In the genomic region with DNA sequence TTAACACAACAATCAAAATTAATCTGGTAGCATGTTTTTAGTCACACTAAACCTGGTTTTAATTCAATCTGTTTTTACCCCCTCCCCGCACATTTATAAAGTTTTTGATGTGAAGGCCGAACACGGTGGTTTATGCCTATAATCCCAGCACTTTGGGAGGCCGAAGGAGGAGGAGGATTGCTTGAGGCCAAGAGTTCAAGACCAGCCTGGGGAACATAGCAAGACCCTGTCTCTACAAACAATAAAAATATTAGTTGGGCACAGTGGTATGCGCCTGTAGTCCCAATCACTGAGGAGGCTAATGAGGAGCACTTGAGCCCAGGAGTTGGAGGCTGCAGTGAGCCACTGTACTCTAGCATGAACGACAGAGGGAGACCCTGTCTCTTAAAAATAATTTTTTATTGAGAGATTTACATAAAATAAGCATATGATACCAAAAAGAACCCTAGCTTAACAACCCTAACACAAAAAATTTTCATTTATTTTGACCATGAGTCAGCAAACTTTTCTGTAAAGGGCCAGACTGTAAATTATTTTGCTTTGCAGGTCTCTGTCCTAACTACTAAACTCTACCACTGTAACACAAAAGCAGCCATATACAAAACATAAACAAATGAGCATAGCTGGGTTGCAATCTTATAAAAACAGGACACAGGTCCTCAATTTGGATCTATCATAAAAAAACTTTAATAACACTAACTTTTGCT, we compare ENCODE assay signal across 14 cellular contexts. TPM values are rescaled to one million over a fixed set of nuclear protein-coding genes. Genes with fewer than 3 reads are reported as not detected.
A peak's percentile ranks its signal among the peaks of the same experiment; 100 is the strongest.
DNase-seq lines count a peak whose midpoint lies in the region; ATAC-seq, FAIRE-seq and TF ChIP-seq lines count a peak whose summit lies in the region.
"Had no signal": no experiment of that assay in that cellular context is flagged by ENCODE, and none has a peak within 500 bp of the region (broad histone marks: within the 10 kb centered on the region; RNA-seq: fewer than 3 reads in every experiment).

No MANE protein-coding gene starts in this region.

- H3K4me1 Mint-ChIP-seq in activated naive CD4-positive, alpha-beta T cell treated with anti-CD3 and anti-CD28 coated beads for 36 hours (ENCODE audit: low read depth), result peaks cover 49% of the 10 kb centered on the region
- H3K4me1 Mint-ChIP-seq in activated naive CD4-positive, alpha-beta T cell treated with anti-CD3 and anti-CD28 coated beads, Interleukin-2, amount 10 ng/mL, durations not matched to agents 7 days and 5 days, result peaks cover 46% of the 10 kb centered on the region
- peaks cover 45 to 56% (median 52%) of the 10 kb centered on the region in 3 donors for H3K4me1 Mint-ChIP-seq in T-cell
- peaks cover 21 to 45% of the 10 kb centered on the region in 2 donors for H3K4me1 Mint-ChIP-seq in effector memory CD8-positive, alpha-beta T cell (ENCODE audit: low read depth in 2 of 2)
- H3K4me1 Mint-ChIP-seq in stimulated activated memory B cell treated with anti-CD40 and anti-IgM and Interleukin-4, amounts not matched to agents 10 μg/mL and 1 μg/mL and 100 μg/mL, for 72 hours, result peaks cover 23% of the 10 kb centered on the region

- CTCF ChIA-PET in activated naive CD4-positive, alpha-beta T cell treated with anti-CD3 and anti-CD28 coated beads for 36 hours (lab: Charles Lee), result no interaction called here
- CTCF ChIA-PET in activated naive CD4-positive, alpha-beta T cell treated with anti-CD3 and anti-CD28 coated beads, Interleukin-2, amount 10 ng/mL, durations not matched to agents 7 days and 5 days (lab: Charles Lee), result interaction anchor here (1.3 to 1.9 kb wide), 2 partner anchors 8 to 9 kb away, joined by 3 to 4 read pairs; no protein-coding TSS in a partner anchor
- CTCF ChIA-PET in T-cell (lab: Charles Lee), result no interaction called here

- no peak for DNase-seq in activated naive CD4-positive, alpha-beta T cell treated with anti-CD3 and anti-CD28 coated beads for 36 hours
- DNase-seq in activated naive CD4-positive, alpha-beta T cell treated with anti-CD3 and anti-CD28 coated beads, Interleukin-2, amount 10 ng/mL, durations not matched to agents 7 days and 5 days, result no peak
- DNase-seq in T-cell (no peak), GM12892 (ENCODE audit: insufficient read length) (no peak)
- no peak for DNase-seq in effector memory CD8-positive, alpha-beta T cell
- DNase-seq: amniotic stem cell, DMS 273 treated with DMSO at 0.1 percent for 48 hours, NCI-H146, ovary, transverse colon had no signal

- H3K4me3 Mint-ChIP-seq in activated naive CD4-positive, alpha-beta T cell treated with anti-CD3 and anti-CD28 coated beads for 36 hours, result no peak overlapping the region
- no peak overlapping the region for H3K4me3 Mint-ChIP-seq in activated naive CD4-positive, alpha-beta T cell treated with anti-CD3 and anti-CD28 coated beads, Interleukin-2, amount 10 ng/mL, durations not matched to agents 7 days and 5 days
- no peak overlapping the region for H3K4me3 Mint-ChIP-seq in T-cell
- no peak overlapping the region for H3K4me3 Mint-ChIP-seq in effector memory CD8-positive, alpha-beta T cell
- no peak overlapping the region for H3K4me3 Mint-ChIP-seq in stimulated activated memory B cell treated with anti-CD40 and anti-IgM and Interleukin-4, amounts not matched to agents 10 μg/mL and 1 μg/mL and 100 μg/mL, for 72 hours

- ATAC-seq in T-cell (replicated peaks in 1 of 4), result no peak
- no peak for ATAC-seq in effector memory CD8-positive, alpha-beta T cell (replicated peaks)
- ATAC-seq in stimulated activated memory B cell treated with anti-CD40 and anti-IgM and Interleukin-4, amounts not matched to agents 10 μg/mL and 1 μg/mL and 100 μg/mL, for 72 hours, result no peak
- ATAC-seq in GM18511 (IDR thresholded peaks at IDR 0.05; ENCODE audit: unreplicated experiment), result no peak
- ATAC-seq in HG03175 (IDR thresholded peaks at IDR 0.05; ENCODE audit: unreplicated experiment), result no peak
- ATAC-seq: Panc1 had no signal

- no peak; the same call in none of the 2 replicates for TF ChIP-seq POLR2A in GM12892 (IDR thresholded peaks at IDR 0.05; ENCODE audit: low read depth, low read length)

- FAIRE-seq in GM12892 (lab: Jason Lieb, UNC), result no peak

- POLR2A ChIA-PET in T-cell (lab: Charles Lee), result no interaction called here

- H3K27ac Mint-ChIP-seq in activated naive CD4-positive, alpha-beta T cell treated with anti-CD3 and anti-CD28 coated beads for 36 hours, result peak overlapping the region; percentile 78
- H3K27ac Mint-ChIP-seq in activated naive CD4-positive, alpha-beta T cell treated with anti-CD3 and anti-CD28 coated beads, Interleukin-2, amount 10 ng/mL, durations not matched to agents 7 days and 5 days, result no peak overlapping the region
- peak overlapping the region; percentile 64 to 75 for H3K27ac Mint-ChIP-seq in T-cell
- H3K27ac Mint-ChIP-seq in effector memory CD8-positive, alpha-beta T cell, result peak overlapping the region; percentile 69 to 93
- peak overlapping the region; percentile 73 for H3K27ac Mint-ChIP-seq in stimulated activated memory B cell treated with anti-CD40 and anti-IgM and Interleukin-4, amounts not matched to agents 10 μg/mL and 1 μg/mL and 100 μg/mL, for 72 hours

- no peaks in the 10 kb centered on the region for H3K27me3 Mint-ChIP-seq in activated naive CD4-positive, alpha-beta T cell treated with anti-CD3 and anti-CD28 coated beads for 36 hours (ENCODE audit: low read depth)
- no peaks in the 10 kb centered on the region for H3K27me3 Mint-ChIP-seq in activated naive CD4-positive, alpha-beta T cell treated with anti-CD3 and anti-CD28 coated beads, Interleukin-2, amount 10 ng/mL, durations not matched to agents 7 days and 5 days
- H3K27me3 Mint-ChIP-seq in T-cell, result no peaks in the 10 kb centered on the region
- no peaks in the 10 kb centered on the region for H3K27me3 Mint-ChIP-seq in effector memory CD8-positive, alpha-beta T cell
- H3K27me3 Mint-ChIP-seq in stimulated activated memory B cell treated with anti-CD40 and anti-IgM and Interleukin-4, amounts not matched to agents 10 μg/mL and 1 μg/mL and 100 μg/mL, for 72 hours, result no peaks in the 10 kb centered on the region

- intact Hi-C loops in activated naive CD4-positive, alpha-beta T cell treated with anti-CD3 and anti-CD28 coated beads for 36 hours (cut with micrococcal nuclease), result loop anchor here (2.0 kb wide), 1 partner anchor 77 kb away; no protein-coding TSS in a partner anchor

- H3K9me3 Mint-ChIP-seq in activated naive CD4-positive, alpha-beta T cell treated with anti-CD3 and anti-CD28 coated beads for 36 hours, result no peaks in the 10 kb centered on the region
- H3K9me3 Mint-ChIP-seq in activated naive CD4-positive, alpha-beta T cell treated with anti-CD3 and anti-CD28 coated beads, Interleukin-2, amount 10 ng/mL, durations not matched to agents 7 days and 5 days, result no peaks in the 10 kb centered on the region
- no peaks in the 10 kb centered on the region for H3K9me3 Mint-ChIP-seq in T-cell
- H3K9me3 Mint-ChIP-seq in effector memory CD8-positive, alpha-beta T cell, result no peaks in the 10 kb centered on the region
- H3K9me3 Mint-ChIP-seq in stimulated activated memory B cell treated with anti-CD40 and anti-IgM and Interleukin-4, amounts not matched to agents 10 μg/mL and 1 μg/mL and 100 μg/mL, for 72 hours, result no peaks in the 10 kb centered on the region

- peaks cover 58% of the 10 kb centered on the region for H3K36me3 Mint-ChIP-seq in activated naive CD4-positive, alpha-beta T cell treated with anti-CD3 and anti-CD28 coated beads for 36 hours (ENCODE audit: low read depth)
- peaks cover 68% of the 10 kb centered on the region for H3K36me3 Mint-ChIP-seq in activated naive CD4-positive, alpha-beta T cell treated with anti-CD3 and anti-CD28 coated beads, Interleukin-2, amount 10 ng/mL, durations not matched to agents 7 days and 5 days
- H3K36me3 Mint-ChIP-seq in T-cell, result peaks cover 49% of the 10 kb centered on the region
- peaks cover 88% of the 10 kb centered on the region for H3K36me3 Mint-ChIP-seq in effector memory CD8-positive, alpha-beta T cell (ENCODE audit: insufficient read depth)
- H3K36me3 Mint-ChIP-seq in stimulated activated memory B cell treated with anti-CD40 and anti-IgM and Interleukin-4, amounts not matched to agents 10 μg/mL and 1 μg/mL and 100 μg/mL, for 72 hours, result peaks cover 63% of the 10 kb centered on the region

RNA-seq across cellular contexts. Expression of a gene that starts 21.5 kb away (rescaled TPM):
- total RNA-seq in activated naive CD4-positive, alpha-beta T cell treated with anti-CD3 and anti-CD28 coated beads for 36 hours, result 100 to 1,000 TPM; 340 to 367 TPM
- 100 to 1,000 TPM; 193 to 274 (median 202) TPM for total RNA-seq in T-cell
- polyA plus RNA-seq in GM12892 (2012; ENCODE audit: missing spikeins), result 267 TPM
